11 cellular contexts compared by ENCODE assay signal in genomic region chr2:230944123-230944653, GRCh38. TPM values are rescaled to one million over a fixed set of nuclear protein-coding genes. Genes with fewer than 3 reads are reported as not detected.
DNase-seq lines count a peak whose midpoint lies in the region; ATAC-seq and TF ChIP-seq lines count a peak whose summit lies in the region.
"Had no signal": no experiment of that assay in that cellular context is flagged by ENCODE, and none has a peak within 500 bp of the region (broad histone marks: within the 10 kb centered on the region; RNA-seq: fewer than 3 reads in every experiment).

No MANE protein-coding gene starts in this region.

- no peak for TF ChIP-seq CTCF in BE2C (IDR thresholded peaks at IDR 0.05; ENCODE audit: low read depth, low read length)
- no peak for TF ChIP-seq CTCF in RWPE1 (conservative IDR thresholded peaks at IDR 0.05; ENCODE audit: low read depth)

- intact Hi-C loops in aorta (cut with DNase I) = no loop called here

- H3K4me1 ChIP-seq in trophoblast cell (ENCODE audit: control insufficient read depth in 1 of 2, insufficient read depth in 2 of 2, low read length in 2 of 2) (peaks cover 4 to 15% of the 10 kb centered on the region in 2 experiments), BE2C (no peaks in the 10 kb centered on the region), aorta (ENCODE audit: control insufficient read depth in 1 of 2, insufficient read depth in 2 of 2, low read length in 2 of 2) (no peaks in the 10 kb centered on the region)

- H2AK5ac ChIP-seq in trophoblast cell (ENCODE audit: low read length) = peak overlapping the region; percentile 4

- H4K91ac ChIP-seq in trophoblast cell (ENCODE audit: low read depth, low read length) = no peak overlapping the region

- peak overlapping the region; percentile 27 for H2BK120ac ChIP-seq in trophoblast cell (ENCODE audit: insufficient read depth, low read length, poor library complexity)

- peak overlapping the region; percentile 55 for H2BK12ac ChIP-seq in trophoblast cell (ENCODE audit: low read length)

- H3K79me2 ChIP-seq in trophoblast cell (ENCODE audit: control insufficient read depth, insufficient read depth, low read length, poor library complexity) = no peaks in the 10 kb centered on the region

- WGBS in trophoblast cell (ENCODE audit: extremely low coverage, insufficient coverage, insufficient read length) = no CpG with 5 or more reads among the region's 11 CpGs
- WGBS in aorta, 2 donors = 85 to 88% methylated on average over 11 of the region's 11 CpGs

- H3K4me3 ChIP-seq in trophoblast cell (ENCODE audit: low read depth, low read length) (no peak overlapping the region), BE2C (ENCODE audit: low read depth, low read length) (no peak overlapping the region), aorta (ENCODE audit: low read length in 2 of 2) (no peak overlapping the region), MG63 (no peak overlapping the region)
- H3K4me3 ChIP-seq: K562, lung had no signal

- H2AFZ ChIP-seq in trophoblast cell (ENCODE audit: insufficient read depth, low read length, poor library complexity) = no peak overlapping the region

- CTCF ChIA-PET in RWPE1 (lab: Yijun Ruan, JAX) = no interaction called here

- no peak overlapping the region for H3K14ac ChIP-seq in trophoblast cell (ENCODE audit: low read length)

- no peak overlapping the region for H3K9ac ChIP-seq in trophoblast cell (ENCODE audit: low read length)

- ATAC-seq in GM18861 (IDR thresholded peaks at IDR 0.05; ENCODE audit: unreplicated experiment) (peak; percentile 42), GM21447 (IDR thresholded peaks at IDR 0.05; ENCODE audit: unreplicated experiment) (peak; percentile 50), HG03432 (IDR thresholded peaks at IDR 0.05; ENCODE audit: unreplicated experiment) (peak; percentile 54), aorta (ENCODE audit: low FRiP score) (no peak)

- no peaks in the 10 kb centered on the region for H3K27me3 ChIP-seq in trophoblast cell (ENCODE audit: insufficient read depth, low read length)
- H3K27me3 ChIP-seq in BE2C = no peaks in the 10 kb centered on the region
- no peaks in the 10 kb centered on the region for H3K27me3 ChIP-seq in aorta (ENCODE audit: control insufficient read depth in 1 of 2, insufficient read depth in 2 of 2, low read length in 1 of 2)
- H3K27me3 ChIP-seq in MG63 = no peaks in the 10 kb centered on the region

- H3K4me2 ChIP-seq in trophoblast cell (ENCODE audit: low read length) = no peak overlapping the region

- no peak overlapping the region for H3K27ac ChIP-seq in trophoblast cell (ENCODE audit: low read depth, low read length)
- no peak overlapping the region for H3K27ac ChIP-seq in aorta (ENCODE audit: low read depth in 1 of 2, low read length in 2 of 2)
- no peak overlapping the region for H3K27ac ChIP-seq in RWPE1

- H3K9me3 ChIP-seq in trophoblast cell (ENCODE audit: insufficient read depth, low read depth, low read length) = peaks cover 2% of the 10 kb centered on the region
- H3K9me3 ChIP-seq in BE2C = no peaks in the 10 kb centered on the region
- H3K9me3 ChIP-seq in aorta (ENCODE audit: control insufficient read depth, low read length) = no peaks in the 10 kb centered on the region
- no peaks in the 10 kb centered on the region for H3K9me3 ChIP-seq in MG63

- no peak overlapping the region for H4K8ac ChIP-seq in trophoblast cell (ENCODE audit: low read depth, low read length)

- H3K36me3 ChIP-seq in trophoblast cell (ENCODE audit: control insufficient read depth in 1 of 2, insufficient read depth in 2 of 2, low read length in 2 of 2) = no peaks in the 10 kb centered on the region
- H3K36me3 ChIP-seq in BE2C = no peaks in the 10 kb centered on the region
- no peaks in the 10 kb centered on the region for H3K36me3 ChIP-seq in aorta (ENCODE audit: control insufficient read depth in 1 of 2, insufficient read depth in 2 of 2, low read length in 1 of 2)
- no peaks in the 10 kb centered on the region for H3K36me3 ChIP-seq in MG63

- H3K4ac ChIP-seq in trophoblast cell (ENCODE audit: low read depth, low read length) = no peak overlapping the region

- H2BK5ac ChIP-seq in trophoblast cell (ENCODE audit: low read depth, low read length, poor library complexity) = no peak overlapping the region

- peaks cover 5% of the 10 kb centered on the region for H3K79me1 ChIP-seq in trophoblast cell (ENCODE audit: low read length)

- POLR2A ChIA-PET in RWPE1 (lab: Yijun Ruan, JAX; ENCODE audit: low non-redundant PET) = no interaction called here

- no peak overlapping the region for H4K12ac ChIP-seq in trophoblast cell (ENCODE audit: low read depth, low read length)

- DNase-seq in trophoblast cell (no peak), BE2C (no peak), aorta (no peak), RWPE1 (ENCODE audit: low spot score) (no peak), MG63 (no peak)
- DNase-seq: activated gamma-delta T cell had no signal

- no peak overlapping the region for H3K18ac ChIP-seq in trophoblast cell (ENCODE audit: low read length)

- H3K23ac ChIP-seq in trophoblast cell (ENCODE audit: low read length) = no peak overlapping the region

RNA-seq across cellular contexts. Expression of gene GPR55, which starts 19.1 kb away (rescaled TPM):
- 0.07 and 0.08 TPM in 2 replicates for polyA plus RNA-seq in trophoblast cell (2013)
- polyA plus RNA-seq in BE2C (2012; ENCODE audit: insufficient read depth, insufficient read length, low read depth) = not detected
- under 1 TPM in 1 of 2 donors, not detected in 1; 0.18 TPM for total RNA-seq in aorta
- not detected for polyA plus RNA-seq in aorta
- not detected in 2 replicates for total RNA-seq in MG63 (2014; rRNA removed; shearing (Covaris generic); ENCODE audit: low replicate concordance)

RNA-seq across cellular contexts. Expression of gene SPATA3, which starts 51.7 kb away (rescaled TPM):
- 0.31 and 0.37 TPM in 2 replicates for polyA plus RNA-seq in trophoblast cell (2013)
- polyA plus RNA-seq in BE2C (2012; ENCODE audit: insufficient read depth, insufficient read length, low read depth) = not detected
- total RNA-seq in aorta = not detected
- polyA plus RNA-seq in aorta = not detected
- not detected in 2 replicates for total RNA-seq in MG63 (2014; rRNA removed; shearing (Covaris generic); ENCODE audit: low replicate concordance)
- total RNA-seq: K562, lung had no signal
- polyA plus RNA-seq: K562, lung had no signal
